In genomic region chr17:10368561-10368960, GRCh38 we compare ENCODE assay signal across 26 cellular contexts. TPM values are rescaled to one million over a fixed set of nuclear protein-coding genes. Genes with fewer than 3 reads are reported as not detected.
"Had no signal": no experiment of that assay in that cellular context is flagged by ENCODE, and none has a peak within 500 bp of the region (broad histone marks: within the 10 kb centered on the region; RNA-seq: fewer than 3 reads in every experiment).

No MANE protein-coding gene starts in this region.

- DNase-seq: IMR-90, Karpas-422, KG1, MM.1S, NCI-H1092, NCI-H1105 treated with DMSO at 0.1 percent for 48 hours, NCI-H1417 treated with DMSO at 0.1 percent for 48 hours, NCI-H146, NCI-H1694 treated with DMSO at 0.1 percent for 48 hours, NCI-H1930, NCI-H2081, NCI-H2107, NCI-H2227 treated with DMSO at 0.1 percent for 48 hours, NCI-H446, NCI-H510A, NCI-H524 treated with DMSO at 0.1 percent for 48 hours, NCI-H69, NCI-H774, Right ventricle myocardium superior, RPMI8226, SIG-M5 had no signal

- H3K4me1 ChIP-seq: SJSA1 had no signal

- H3K27ac ChIP-seq: SJSA1, SK-N-MC had no signal

- H3K36me3 ChIP-seq: SJSA1 had no signal

- H3K27me3 ChIP-seq: SJSA1 had no signal

- H3K4me3 ChIP-seq: SJSA1, SK-N-MC had no signal

- H3K9me3 ChIP-seq: SJSA1 had no signal

RNA-seq across cellular contexts. Expression of gene MYH13, which starts 4.2 kb away (rescaled TPM):
- total RNA-seq: HepG2, HT-29, IMR-90, M059J, Right ventricle myocardium superior, SJSA1 had no signal
- polyA plus RNA-seq: HepG2, IMR-90 had no signal

RNA-seq across cellular contexts. Expression of gene MYH8, which starts 53.2 kb away (rescaled TPM):
- total RNA-seq: HepG2, HT-29, IMR-90, M059J, Right ventricle myocardium superior had no signal
- polyA plus RNA-seq: HepG2, IMR-90 had no signal
